ENCODE assay signal across 1 cellular context in the genomic region with DNA sequence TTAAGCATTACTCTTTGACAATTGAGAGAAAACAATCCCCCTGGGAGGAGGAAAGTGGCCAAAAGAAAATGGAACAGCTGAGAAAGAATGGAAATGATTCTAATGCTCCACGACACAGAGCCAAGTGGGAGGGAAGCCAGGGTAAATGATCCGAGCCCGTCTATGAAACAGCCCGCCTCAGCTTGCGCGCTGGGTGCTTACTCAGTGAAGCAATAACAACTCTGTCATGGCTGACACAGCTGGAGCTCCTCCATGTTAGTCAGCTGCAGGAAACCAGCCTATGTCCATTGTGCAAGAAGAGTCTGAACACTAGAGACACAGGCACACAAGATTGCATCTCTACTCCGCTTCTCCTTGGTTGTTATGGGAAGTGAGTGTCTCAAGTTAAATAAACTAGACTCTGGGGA.
TF ChIP-seq lines count a peak whose summit lies in the region.

No MANE protein-coding gene starts in this region.

TF ChIP-seq in K562, 482 proteins besides CTCF, POLR2A, EP300 and RAD21 (continued from another document and continues in another):
- TF ChIP-seq ZBTB40 (IDR thresholded peaks at IDR 0.05) (no peak), ZBTB40 (CRISPR knock-in tag; IDR thresholded peaks at IDR 0.05) (no peak), KDM2B (CRISPR knock-in tag; IDR thresholded peaks at IDR 0.05) (no peak), ZC3H4 (CRISPR knock-in tag; IDR thresholded peaks at IDR 0.05; ENCODE audit: borderline replicate concordance) (no peak), ZSCAN32 (CRISPR knock-in tag; IDR thresholded peaks at IDR 0.05) (no peak), TRIM25 (IDR thresholded peaks at IDR 0.05; ENCODE audit: borderline replicate concordance) (no peak), PHF21A (IDR thresholded peaks at IDR 0.05; ENCODE audit: borderline replicate concordance, low read depth) (no peak), RCOR1 (IDR thresholded peaks at IDR 0.05; ENCODE audit: borderline replicate concordance in 1 of 2, low read depth in 2 of 2, low read length in 2 of 2) (no peak), ZNF589 (CRISPR knock-in tag; IDR thresholded peaks at IDR 0.05; ENCODE audit: low read depth) (no peak), RAD51 (IDR thresholded peaks at IDR 0.05; ENCODE audit: borderline replicate concordance, low read depth) (no peak), ZMIZ1 (IDR thresholded peaks at IDR 0.05; ENCODE audit: low read depth in 2 of 2, low read length in 2 of 2) (no peak), HOXB6 (CRISPR knock-in tag; IDR thresholded peaks at IDR 0.05; ENCODE audit: borderline replicate concordance) (no peak), ZNF696 (CRISPR knock-in tag; conservative IDR thresholded peaks at IDR 0.05) (no peak), MEF2D (tag; conservative IDR thresholded peaks at IDR 0.05; ENCODE audit: low read depth) (0 out of 2 replicates have a peak, but pooled peaks have one; percentile 33), HIVEP1 (CRISPR knock-in tag; IDR thresholded peaks at IDR 0.05) (0 out of 2 replicates have a peak, but pooled peaks have one; percentile 36), ZNF586 (CRISPR knock-in tag; conservative IDR thresholded peaks at IDR 0.05) (no peak), RERE (CRISPR knock-in tag; IDR thresholded peaks at IDR 0.05; ENCODE audit: borderline replicate concordance) (no peak), IRF2 (CRISPR knock-in tag; IDR thresholded peaks at IDR 0.05) (no peak), MIER1 (IDR thresholded peaks at IDR 0.05; ENCODE audit: low read depth) (no peak), WHSC1 (IDR thresholded peaks at IDR 0.05; ENCODE audit: low read length) (no peak), PRPF4 (IDR thresholded peaks at IDR 0.05; ENCODE audit: insufficient read depth, low read depth, low read length, poor library complexity, severe bottlenecking) (no peak), ESRRB (CRISPR knock-in tag; IDR thresholded peaks at IDR 0.05; ENCODE audit: borderline replicate concordance) (no peak)
- TF ChIP-seq, protein P1, sequence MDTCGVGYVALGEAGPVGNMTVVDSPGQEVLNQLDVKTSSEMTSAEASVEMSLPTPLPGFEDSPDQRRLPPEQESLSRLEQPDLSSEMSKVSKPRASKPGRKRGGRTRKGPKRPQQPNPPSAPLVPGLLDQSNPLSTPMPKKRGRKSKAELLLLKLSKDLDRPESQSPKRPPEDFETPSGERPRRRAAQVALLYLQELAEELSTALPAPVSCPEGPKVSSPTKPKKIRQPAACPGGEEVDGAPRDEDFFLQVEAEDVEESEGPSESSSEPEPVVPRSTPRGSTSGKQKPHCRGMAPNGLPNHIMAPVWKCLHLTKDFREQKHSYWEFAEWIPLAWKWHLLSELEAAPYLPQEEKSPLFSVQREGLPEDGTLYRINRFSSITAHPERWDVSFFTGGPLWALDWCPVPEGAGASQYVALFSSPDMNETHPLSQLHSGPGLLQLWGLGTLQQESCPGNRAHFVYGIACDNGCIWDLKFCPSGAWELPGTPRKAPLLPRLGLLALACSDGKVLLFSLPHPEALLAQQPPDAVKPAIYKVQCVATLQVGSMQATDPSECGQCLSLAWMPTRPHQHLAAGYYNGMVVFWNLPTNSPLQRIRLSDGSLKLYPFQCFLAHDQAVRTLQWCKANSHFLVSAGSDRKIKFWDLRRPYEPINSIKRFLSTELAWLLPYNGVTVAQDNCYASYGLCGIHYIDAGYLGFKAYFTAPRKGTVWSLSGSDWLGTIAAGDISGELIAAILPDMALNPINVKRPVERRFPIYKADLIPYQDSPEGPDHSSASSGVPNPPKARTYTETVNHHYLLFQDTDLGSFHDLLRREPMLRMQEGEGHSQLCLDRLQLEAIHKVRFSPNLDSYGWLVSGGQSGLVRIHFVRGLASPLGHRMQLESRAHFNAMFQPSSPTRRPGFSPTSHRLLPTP (IDR thresholded peaks at IDR 0.05; ENCODE audit: borderline replicate concordance, extremely low read depth, insufficient read length), result no peak
- TF ChIP-seq, protein P2, sequence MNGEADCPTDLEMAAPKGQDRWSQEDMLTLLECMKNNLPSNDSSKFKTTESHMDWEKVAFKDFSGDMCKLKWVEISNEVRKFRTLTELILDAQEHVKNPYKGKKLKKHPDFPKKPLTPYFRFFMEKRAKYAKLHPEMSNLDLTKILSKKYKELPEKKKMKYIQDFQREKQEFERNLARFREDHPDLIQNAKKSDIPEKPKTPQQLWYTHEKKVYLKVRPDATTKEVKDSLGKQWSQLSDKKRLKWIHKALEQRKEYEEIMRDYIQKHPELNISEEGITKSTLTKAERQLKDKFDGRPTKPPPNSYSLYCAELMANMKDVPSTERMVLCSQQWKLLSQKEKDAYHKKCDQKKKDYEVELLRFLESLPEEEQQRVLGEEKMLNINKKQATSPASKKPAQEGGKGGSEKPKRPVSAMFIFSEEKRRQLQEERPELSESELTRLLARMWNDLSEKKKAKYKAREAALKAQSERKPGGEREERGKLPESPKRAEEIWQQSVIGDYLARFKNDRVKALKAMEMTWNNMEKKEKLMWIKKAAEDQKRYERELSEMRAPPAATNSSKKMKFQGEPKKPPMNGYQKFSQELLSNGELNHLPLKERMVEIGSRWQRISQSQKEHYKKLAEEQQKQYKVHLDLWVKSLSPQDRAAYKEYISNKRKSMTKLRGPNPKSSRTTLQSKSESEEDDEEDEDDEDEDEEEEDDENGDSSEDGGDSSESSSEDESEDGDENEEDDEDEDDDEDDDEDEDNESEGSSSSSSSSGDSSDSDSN (IDR thresholded peaks at IDR 0.05; ENCODE audit: borderline replicate concordance in 1 of 2, low read depth in 2 of 2, low read length in 2 of 2), result no peak
